In the genomic region with DNA sequence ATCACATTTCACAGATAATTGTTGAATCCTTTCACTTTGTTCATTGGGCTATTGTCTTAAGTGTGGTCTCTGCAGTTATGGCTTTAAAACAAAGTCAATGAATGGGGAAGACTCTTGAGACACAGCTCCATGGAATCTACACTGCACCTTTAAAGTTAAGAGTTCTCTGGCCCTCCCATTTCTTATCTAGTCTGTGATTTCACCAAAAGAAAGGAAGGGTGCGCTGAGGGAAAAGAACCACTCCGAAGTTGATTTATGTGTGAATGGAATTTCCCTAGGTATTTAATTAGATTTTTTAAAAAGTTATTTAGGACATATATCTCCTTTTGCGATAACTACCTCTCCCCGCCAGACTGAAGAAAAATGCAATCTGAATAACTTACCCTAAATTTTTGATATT, we compare ENCODE assay signal across 10 cellular contexts. TPM values are rescaled to one million over a fixed set of nuclear protein-coding genes. Genes with fewer than 3 reads are reported as not detected.
DNase-seq lines count a peak whose midpoint lies in the region; ATAC-seq and TF ChIP-seq lines count a peak whose summit lies in the region.
"Had no signal": no experiment of that assay in that cellular context is flagged by ENCODE, and none has a peak within 500 bp of the region (broad histone marks: within the 10 kb centered on the region; RNA-seq: fewer than 3 reads in every experiment).

No MANE protein-coding gene starts in this region.

- H3K27ac Mint-ChIP-seq in progenitor cell of endocrine pancreas (no peak overlapping the region), T-cell (no peak overlapping the region)
- H3K27ac Mint-ChIP-seq: activated CD8-positive, alpha-beta T cell treated with anti-CD3 and anti-CD28 coated beads for 36 hours had no signal

- peak overlapping the region; percentile 97 for H3K9ac ChIP-seq in GM23248
- no peak overlapping the region for H3K9ac ChIP-seq in OCI-LY3 (ENCODE audit: low read length)

- peaks cover 20% of the 10 kb centered on the region for H3K4me1 Mint-ChIP-seq in progenitor cell of endocrine pancreas (ENCODE audit: low read depth)
- H3K4me1 Mint-ChIP-seq in T-cell = peaks cover 14 to 31% (median 27%) of the 10 kb centered on the region in 3 donors

- H3K4me3 Mint-ChIP-seq in progenitor cell of endocrine pancreas (ENCODE audit: low read depth) (peak overlapping the region; percentile 41), T-cell (peak overlapping the region in 1 of 3 donors; percentile 94)

- no peaks in the 10 kb centered on the region for H3K9me3 ChIP-seq in GM23248 (ENCODE audit: low read depth)
- H3K9me3 ChIP-seq in OCI-LY3 (ENCODE audit: insufficient read depth, low read length) = no peaks in the 10 kb centered on the region

- CTCF ChIA-PET in T-cell (lab: Charles Lee) = interaction anchor here (0.7 to 1.6 kb wide), 3 partner anchors 93 to 231 kb away, joined by 3 to 5 read pairs (median 3); no protein-coding TSS in a partner anchor

- H3K79me2 ChIP-seq in GM23248 (ENCODE audit: insufficient read depth) = peaks cover 100% of the 10 kb centered on the region
- H3K79me2 ChIP-seq in OCI-LY3 (ENCODE audit: low read length) = peaks cover 65% of the 10 kb centered on the region

- H3F3A ChIP-seq in GM23248 (ENCODE audit: insufficient read depth) = peaks cover 44% of the 10 kb centered on the region

- H3K4me1 ChIP-seq in GM23248 (ENCODE audit: insufficient read depth) (peaks cover 60% of the 10 kb centered on the region), OCI-LY3 (ENCODE audit: low read length) (peaks cover 11% of the 10 kb centered on the region)

- H2AFZ ChIP-seq in GM23248 = no peak overlapping the region
- no peak overlapping the region for H2AFZ ChIP-seq in OCI-LY3 (ENCODE audit: low read depth, low read length)

- no peaks in the 10 kb centered on the region for H3K9me2 ChIP-seq in GM23248 (ENCODE audit: insufficient read depth)

- TF ChIP-seq CTCF in OCI-LY3 (IDR thresholded peaks at IDR 0.05; ENCODE audit: low read depth, low read length) (no peak), fibroblast of mammary gland (conservative IDR thresholded peaks at IDR 0.05; ENCODE audit: control insufficient read depth, insufficient read depth, low read depth, low read length) (no peak), progenitor cell of endocrine pancreas (IDR thresholded peaks at IDR 0.05; ENCODE audit: unreplicated experiment) (no peak)

- no peak for DNase-seq in GM23248
- DNase-seq in fibroblast of mammary gland (ENCODE audit: low read depth) = no peak
- no peak for DNase-seq in progenitor cell of endocrine pancreas (ENCODE audit: low spot score, unreplicated experiment)
- no peak for DNase-seq in SIG-M5 treated with dmso at 0.1 percent for 504 hours (lab: John Stamatoyannopoulos, UW; ENCODE audit: unreplicated experiment)
- DNase-seq in T-cell = no peak
- no peak for DNase-seq in NCI-H2029 (lab: John Stamatoyannopoulos, UW)
- DNase-seq: activated CD8-positive, alpha-beta T cell treated with anti-CD3 and anti-CD28 coated beads for 36 hours; activated naive CD4-positive, alpha-beta T cell treated with Interleukin-2 at 50 U/mL for 16 hours had no signal

- in situ Hi-C loops in GM23248 (cut with MboI) = no loop called here

- H3K4me2 ChIP-seq in GM23248 (ENCODE audit: unreplicated experiment) (peak overlapping the region; percentile 94), OCI-LY3 (ENCODE audit: low read length) (peak overlapping the region; percentile 70)

- 86 to 89% methylated on average over 4 of the region's 4 CpGs for WGBS in GM23248 (ENCODE audit: low coverage in 1 of 2, low lambda C conversion rate in 2 of 2, missing lambda C conversion rate in 2 of 2), 2 experiments

- no peaks in the 10 kb centered on the region for H3K9me3 Mint-ChIP-seq in progenitor cell of endocrine pancreas (ENCODE audit: low read depth)
- no peaks in the 10 kb centered on the region for H3K9me3 Mint-ChIP-seq in T-cell
- H3K9me3 Mint-ChIP-seq: activated CD8-positive, alpha-beta T cell treated with anti-CD3 and anti-CD28 coated beads for 36 hours had no signal

- POLR2A ChIA-PET in T-cell (lab: Charles Lee) = interaction anchor here in 1 of 2 donors (1.5 kb wide), 1 partner anchor 55 kb away, joined by 4 read pairs; no protein-coding TSS in a partner anchor

- H3K27me3 ChIP-seq in GM23248 (replicated peaks; ENCODE audit: insufficient read depth) (no peaks in the 10 kb centered on the region), OCI-LY3 (ENCODE audit: low read depth, low read length) (no peaks in the 10 kb centered on the region)

- H3K27me3 Mint-ChIP-seq in progenitor cell of endocrine pancreas (no peaks in the 10 kb centered on the region), T-cell (peaks cover 0 to 1% of the 10 kb centered on the region in 2 donors)

- H4K20me1 ChIP-seq in GM23248 (ENCODE audit: insufficient read depth) (peaks cover 18% of the 10 kb centered on the region; the same call in 1 of the 2 replicates), OCI-LY3 (ENCODE audit: insufficient read depth, low read length) (peaks cover 29% of the 10 kb centered on the region)

- H3K36me3 Mint-ChIP-seq in progenitor cell of endocrine pancreas (ENCODE audit: insufficient read depth) (peaks cover 3% of the 10 kb centered on the region), T-cell (peaks cover 5% of the 10 kb centered on the region)

- ATAC-seq in T-cell (replicated peaks in 1 of 4) = no peak
- ATAC-seq: activated CD8-positive, alpha-beta T cell treated with anti-CD3 and anti-CD28 coated beads for 36 hours had no signal

- H3K4me3 ChIP-seq in GM23248 (peak overlapping the region; percentile 96), OCI-LY3 (ENCODE audit: low read length) (no peak overlapping the region), fibroblast of mammary gland (ENCODE audit: control insufficient read depth, low read depth, low read length) (peak overlapping the region; percentile 90)

- peaks cover 15% of the 10 kb centered on the region; the same call in 1 of the 2 replicates for H3K36me3 ChIP-seq in GM23248 (ENCODE audit: low read depth)
- H3K36me3 ChIP-seq in OCI-LY3 (replicated peaks; ENCODE audit: low read depth, low read length) = peaks cover 6% of the 10 kb centered on the region

- H3K27ac ChIP-seq in GM23248 (peak overlapping the region; percentile 88), OCI-LY3 (ENCODE audit: low read length) (no peak overlapping the region)

RNA-seq across cellular contexts. Expression of a gene that starts 2.5 kb away (rescaled TPM):
- total RNA-seq in GM23248 (2014; rRNA removed; shearing (Covaris generic)) = 640 and 867 TPM in 2 replicates
- polyA plus RNA-seq in GM23248 (2016; fragmentation: Nextera tagmentation; extraction: Ambion mirVana) = 478 and 488 TPM in 2 replicates
- total RNA-seq in progenitor cell of endocrine pancreas (80.4 and 84.1 TPM in 2 replicates), T-cell (10 to 100 TPM; 20.9 to 25.0 (median 22.8) TPM)

RNA-seq across cellular contexts. Expression of a gene that starts 54.1 kb away (rescaled TPM):
- not detected in 2 replicates for total RNA-seq in GM23248 (2014; rRNA removed; shearing (Covaris generic))
- not detected in 2 replicates for polyA plus RNA-seq in GM23248 (2016; fragmentation: Nextera tagmentation; extraction: Ambion mirVana)
- total RNA-seq in progenitor cell of endocrine pancreas (4.3 and 4.9 TPM in 2 replicates), T-cell (under 1 TPM in 1 of 5 donors, not detected in 4; 0.09 TPM)
- total RNA-seq: activated CD8-positive, alpha-beta T cell treated with anti-CD3 and anti-CD28 coated beads for 36 hours; T-helper 1 cell treated with Interleukin-12 subunit alpha and Interleukin-12 subunit beta and Interleukin-4 antibody, amounts not matched to agents 30 ng/mL and 1 ng/mL, for 36 hours had no signal
